17 cellular contexts compared by ENCODE assay signal in genomic region chr1:245560460-245560859, GRCh38.
"Had no signal": no experiment of that assay in that cellular context is flagged by ENCODE, and none has a peak within 500 bp of the region (broad histone marks: within the 10 kb centered on the region; RNA-seq: fewer than 3 reads in every experiment).

No MANE protein-coding gene starts in this region.

- ATAC-seq: foreskin keratinocyte, gastroesophageal sphincter, heart left ventricle, left cardiac atrium, left lung, left ventricle myocardium superior, lower lobe of right lung, mucosa of descending colon had no signal

- H3K9me3 ChIP-seq: esophagus muscularis mucosa, gastroesophageal sphincter, heart left ventricle, left lung, lower lobe of right lung, mucosa of descending colon had no signal

- H3K4me1 ChIP-seq: esophagus muscularis mucosa, foreskin keratinocyte, gastroesophageal sphincter, heart left ventricle, left lung, lower lobe of right lung had no signal

- H3K27ac ChIP-seq: coronary artery, dorsolateral prefrontal cortex, esophagus muscularis mucosa, foreskin keratinocyte, gastroesophageal sphincter, heart left ventricle, left lung, lower lobe of right lung had no signal

- H3K27me3 ChIP-seq: esophagus muscularis mucosa, foreskin keratinocyte, gastroesophageal sphincter, heart left ventricle, left lung had no signal

- DNase-seq: dermis blood vessel endothelial cell; effector CD4-positive, alpha-beta T cell; effector memory CD4-positive, alpha-beta T cell; foreskin keratinocyte; heart left ventricle; hippocampal formation; left cardiac atrium; left lung; left ventricle myocardium superior; lower lobe of right lung; mesenchymal stem cell; mucosa of descending colon had no signal

- H3K36me3 ChIP-seq: esophagus muscularis mucosa, gastroesophageal sphincter, heart left ventricle, left lung, lower lobe of right lung had no signal

- H3K36me3 Mint-ChIP-seq: mesothelial cell of epicardium had no signal

- H3K27ac Mint-ChIP-seq: mesothelial cell of epicardium had no signal

- H3K4me3 Mint-ChIP-seq: mesothelial cell of epicardium had no signal

- H3K4me3 ChIP-seq: coronary artery, dorsolateral prefrontal cortex, esophagus muscularis mucosa, gastroesophageal sphincter, heart left ventricle, left lung, lower lobe of right lung, mucosa of descending colon had no signal
